Comparison of ENCODE assay signal across 13 cellular contexts in the genomic region with DNA sequence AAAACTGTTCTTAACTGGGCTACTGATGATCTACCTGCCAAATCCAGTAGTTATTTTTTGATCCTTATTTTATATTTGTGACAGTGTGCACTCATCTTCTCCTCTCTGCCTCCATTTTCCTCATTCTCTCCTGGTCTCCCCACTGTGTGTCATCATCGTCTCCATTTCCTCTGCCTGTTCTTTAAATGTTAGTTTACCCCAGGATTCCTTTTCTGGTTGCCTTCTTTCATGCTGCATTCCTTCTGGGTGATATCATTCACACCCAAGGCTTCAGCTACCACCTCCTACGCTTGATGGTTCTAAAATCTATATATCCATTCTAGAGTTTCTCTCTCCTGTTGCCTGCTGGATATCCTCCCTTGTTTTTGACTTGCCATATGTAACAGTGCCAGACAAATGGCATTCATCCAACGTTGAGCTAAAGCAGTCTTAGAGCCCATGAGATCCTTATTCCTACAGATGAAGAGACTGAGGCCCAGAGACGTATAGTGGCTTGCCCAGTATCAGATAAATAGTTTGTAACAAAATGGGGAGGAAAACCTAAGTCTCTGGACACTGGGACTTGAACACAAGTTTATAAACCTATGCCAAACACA.
A peak's percentile ranks its signal among the peaks of the same experiment; 100 is the strongest.
DNase-seq lines count a peak whose midpoint lies in the region; TF ChIP-seq lines count a peak whose summit lies in the region.
"Had no signal": no experiment of that assay in that cellular context is flagged by ENCODE, and none has a peak within 500 bp of the region (broad histone marks: within the 10 kb centered on the region; RNA-seq: fewer than 3 reads in every experiment).

No MANE protein-coding gene starts in this region.

- in situ Hi-C loops in ACHN (cut with HindIII; ENCODE audit: low pct_ligation_motif_present, low pct_unique_long_range_greater_than_20kb, low sequenced_read_pairs): no loop called here
- in situ Hi-C loops in mammary epithelial cell (cut with MboI; ENCODE audit: low sequenced_read_pairs in 2 of 2): no loop called here

- no peaks in the 10 kb centered on the region for H3K36me3 Mint-ChIP-seq in mesothelial cell of epicardium

- dilution Hi-C loops in mammary epithelial cell (cut with HindIII; ENCODE audit: low sequenced_read_pairs): no loop called here

- no peak overlapping the region for H3K4me3 ChIP-seq in HUES48 (ENCODE audit: low read depth, low read length)
- no peak overlapping the region for H3K4me3 ChIP-seq in mammary epithelial cell (replicated peaks in 1 of 3; ENCODE audit: insufficient read depth in 1 of 3, low read depth in 2 of 3, low read length in 3 of 3)
- H3K4me3 ChIP-seq in right atrium auricular region: no peak overlapping the region

- H3K4me1 ChIP-seq in HUES48 (ENCODE audit: control insufficient read depth, insufficient read depth, low read length) (peaks cover 37% of the 10 kb centered on the region), mammary epithelial cell (ENCODE audit: insufficient read depth, low read length) (peaks cover 61% of the 10 kb centered on the region), right atrium auricular region (peaks cover 0 to 26% of the 10 kb centered on the region in 2 donors)

- no peak for TF ChIP-seq CTCF in mammary epithelial cell (conservative IDR thresholded peaks at IDR 0.05 in 1 of 2, IDR thresholded peaks at IDR 0.05 in 1 of 2; ENCODE audit: extremely low read depth in 1 of 2, insufficient read depth in 1 of 2, low read depth in 1 of 2, low read length in 2 of 2)
- no peak for TF ChIP-seq CTCF in mesothelial cell of epicardium (IDR thresholded peaks at IDR 0.05; ENCODE audit: unreplicated experiment)
- TF ChIP-seq CTCF in right atrium auricular region (IDR thresholded peaks at IDR 0.05): no peak

- H3K27ac ChIP-seq in HUES48 (ENCODE audit: low read depth, low read length) (peak overlapping the region; percentile 88), mammary epithelial cell (ENCODE audit: insufficient read depth, low read depth, low read length) (peak overlapping the region; percentile 95), right atrium auricular region (peak overlapping the region in 1 of 2 donors; percentile 39)

- H3K27me3 ChIP-seq in HUES48 (ENCODE audit: control insufficient read depth, insufficient read depth, low read length) (no peaks in the 10 kb centered on the region), mammary epithelial cell (ENCODE audit: insufficient read depth, low read length) (no peaks in the 10 kb centered on the region), right atrium auricular region (no peaks in the 10 kb centered on the region)

- H3K9me3 ChIP-seq in HUES48 (ENCODE audit: control insufficient read depth, insufficient read depth, low read length) (no peaks in the 10 kb centered on the region), mammary epithelial cell (replicated peaks; ENCODE audit: insufficient read depth, low read length) (no peaks in the 10 kb centered on the region), right atrium auricular region (no peaks in the 10 kb centered on the region)

- H3K27ac Mint-ChIP-seq in mesothelial cell of epicardium: no peak overlapping the region
- H3K27ac Mint-ChIP-seq: B cell, memory B cell had no signal

- CTCF ChIA-PET in mammary epithelial cell (lab: Charles Lee; ENCODE audit: low non-redundant PET): interaction anchor here (0.6 kb wide), 1 partner anchor 540 kb away, joined by 3 read pairs; no protein-coding TSS in a partner anchor

- no peaks in the 10 kb centered on the region for H4K20me1 ChIP-seq in mammary epithelial cell (ENCODE audit: insufficient read depth, low read length)

- peak overlapping the region; percentile 62 for H3K4me2 ChIP-seq in mammary epithelial cell (ENCODE audit: insufficient read depth, low read depth, low read length)

- no peaks in the 10 kb centered on the region for H3K27me3 Mint-ChIP-seq in mesothelial cell of epicardium (ENCODE audit: low read depth)
- H3K27me3 Mint-ChIP-seq: B cell, memory B cell had no signal

- intact Hi-C loops in mammary epithelial cell (cut with micrococcal nuclease): loop anchor here (2.0 to 10.0 kb wide), 2 partner anchors 71 to 529 kb away; a partner anchor contains a TSS

- no peaks in the 10 kb centered on the region for H3K36me3 ChIP-seq in HUES48 (ENCODE audit: control insufficient read depth, insufficient read depth, low read length)
- H3K36me3 ChIP-seq in mammary epithelial cell (ENCODE audit: insufficient read depth, low read length): no peaks in the 10 kb centered on the region
- H3K36me3 ChIP-seq in right atrium auricular region: no peaks in the 10 kb centered on the region

- no TSS peak for BruUV-seq in mammary epithelial cell (replicated peaks; lab: Mats Ljungman, UMichigan)

- H3K9me3 Mint-ChIP-seq in mesothelial cell of epicardium: no peaks in the 10 kb centered on the region
- H3K9me3 Mint-ChIP-seq: memory B cell had no signal

- no peak overlapping the region for H3K9ac ChIP-seq in HUES48 (ENCODE audit: low read depth, low read length)
- peak overlapping the region; percentile 58 for H3K9ac ChIP-seq in mammary epithelial cell (ENCODE audit: insufficient read depth, low read length)

- no peak overlapping the region for H3K4me3 Mint-ChIP-seq in mesothelial cell of epicardium
- H3K4me3 Mint-ChIP-seq: B cell, memory B cell had no signal

- H3K79me2 ChIP-seq in mammary epithelial cell (ENCODE audit: insufficient read depth, low read length): peaks cover 73% of the 10 kb centered on the region

- peaks cover 26% of the 10 kb centered on the region for H3K4me1 Mint-ChIP-seq in mesothelial cell of epicardium

- WGBS in mammary epithelial cell (ENCODE audit: low coverage, missing lambda C conversion rate): 21% methylated on average over 4 of the region's 4 CpGs

- DNase-seq in ACHN (peak; percentile 77), mammary epithelial cell (peak; percentile 81), islet precursor cell (peak; percentile 80), NOMO-1 treated with DMSO at 0.1 percent for 48 hours (lab: John Stamatoyannopoulos, UW; ENCODE audit: unreplicated experiment) (no peak), mesothelial cell of epicardium (ENCODE audit: low spot score in 2 of 2, unreplicated experiment in 2 of 2) (no peak), GOT3 (lab: John Stamatoyannopoulos, UW) (no peak), right atrium auricular region (ENCODE audit: low spot score) (no peak)
- DNase-seq: foreskin melanocyte, NCI-H1092 treated with DMSO at 0.1 percent for 48 hours, right cardiac atrium had no signal

- peak overlapping the region; percentile 19 for H2AFZ ChIP-seq in mammary epithelial cell (ENCODE audit: low read depth, low read length)

Comparison
In these comparisons a context has a peak if more than half of its experiments do, and no peak if none do; other contexts are left out.
1. DNase-seq: peak in ACHN (single experiment), mammary epithelial cell (single experiment) and islet precursor cell (single experiment); none in NOMO-1 treated with DMSO at 0.1 percent for 48 hours (single experiment), mesothelial cell of epicardium (0 of 2), GOT3 (single experiment) and right atrium auricular region (single experiment).